1 cellular context compared by ENCODE assay signal in the genomic region with DNA sequence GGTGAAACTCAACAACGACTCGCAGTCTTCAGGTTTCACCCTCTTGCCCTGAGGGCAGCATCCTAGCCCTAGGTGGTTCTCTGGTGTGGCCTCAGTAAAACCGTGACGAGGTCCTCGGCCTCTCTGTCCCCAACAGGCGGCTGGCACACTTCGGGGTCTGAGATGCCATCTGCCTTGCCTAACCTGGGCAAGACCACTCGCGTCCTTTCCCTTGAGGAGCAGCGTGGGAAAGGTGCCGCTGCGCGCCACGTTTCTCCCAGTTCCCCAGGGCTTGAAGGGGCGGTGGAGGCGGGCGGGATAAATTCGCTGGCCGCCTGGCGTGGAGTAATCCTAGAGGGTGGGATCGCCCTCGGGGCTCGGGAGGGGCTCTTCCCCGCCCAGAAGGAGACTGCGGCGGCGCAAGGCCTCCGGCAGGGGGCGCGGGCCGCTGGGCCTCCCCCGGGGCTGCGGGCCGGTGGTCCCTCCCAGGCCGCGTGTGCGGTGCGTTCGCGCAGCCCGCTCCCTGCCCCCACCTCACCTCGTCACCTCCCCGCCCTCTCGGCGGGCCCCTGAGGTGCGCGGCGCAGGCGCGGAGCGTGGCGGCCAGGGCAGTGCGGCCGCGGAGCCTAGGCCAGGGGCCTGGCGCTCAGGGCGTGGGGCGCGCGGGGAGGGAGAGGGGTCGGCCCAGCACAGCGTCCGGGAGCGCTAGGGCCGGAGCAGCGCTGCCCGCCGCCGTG.
A peak's percentile ranks its signal among the peaks of the same experiment; 100 is the strongest.
TF ChIP-seq lines count a peak whose summit lies in the region.

A gene with protein sequence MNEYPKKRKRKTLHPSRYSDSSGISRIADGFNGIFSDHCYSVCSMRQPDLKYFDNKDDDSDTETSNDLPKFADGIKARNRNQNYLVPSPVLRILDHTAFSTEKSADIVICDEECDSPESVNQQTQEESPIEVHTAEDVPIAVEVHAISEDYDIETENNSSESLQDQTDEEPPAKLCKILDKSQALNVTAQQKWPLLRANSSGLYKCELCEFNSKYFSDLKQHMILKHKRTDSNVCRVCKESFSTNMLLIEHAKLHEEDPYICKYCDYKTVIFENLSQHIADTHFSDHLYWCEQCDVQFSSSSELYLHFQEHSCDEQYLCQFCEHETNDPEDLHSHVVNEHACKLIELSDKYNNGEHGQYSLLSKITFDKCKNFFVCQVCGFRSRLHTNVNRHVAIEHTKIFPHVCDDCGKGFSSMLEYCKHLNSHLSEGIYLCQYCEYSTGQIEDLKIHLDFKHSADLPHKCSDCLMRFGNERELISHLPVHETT (plus strand): TSS at position 551 of the 716 bp plus-strand sequence. CDS start 5,263 bp downstream, outside the sequence.

TF ChIP-seq in HepG2, 621 proteins besides CTCF, POLR2A, EP300 and RAD21 (continued from another document and continues in another):
- TF ChIP-seq, protein P1, sequence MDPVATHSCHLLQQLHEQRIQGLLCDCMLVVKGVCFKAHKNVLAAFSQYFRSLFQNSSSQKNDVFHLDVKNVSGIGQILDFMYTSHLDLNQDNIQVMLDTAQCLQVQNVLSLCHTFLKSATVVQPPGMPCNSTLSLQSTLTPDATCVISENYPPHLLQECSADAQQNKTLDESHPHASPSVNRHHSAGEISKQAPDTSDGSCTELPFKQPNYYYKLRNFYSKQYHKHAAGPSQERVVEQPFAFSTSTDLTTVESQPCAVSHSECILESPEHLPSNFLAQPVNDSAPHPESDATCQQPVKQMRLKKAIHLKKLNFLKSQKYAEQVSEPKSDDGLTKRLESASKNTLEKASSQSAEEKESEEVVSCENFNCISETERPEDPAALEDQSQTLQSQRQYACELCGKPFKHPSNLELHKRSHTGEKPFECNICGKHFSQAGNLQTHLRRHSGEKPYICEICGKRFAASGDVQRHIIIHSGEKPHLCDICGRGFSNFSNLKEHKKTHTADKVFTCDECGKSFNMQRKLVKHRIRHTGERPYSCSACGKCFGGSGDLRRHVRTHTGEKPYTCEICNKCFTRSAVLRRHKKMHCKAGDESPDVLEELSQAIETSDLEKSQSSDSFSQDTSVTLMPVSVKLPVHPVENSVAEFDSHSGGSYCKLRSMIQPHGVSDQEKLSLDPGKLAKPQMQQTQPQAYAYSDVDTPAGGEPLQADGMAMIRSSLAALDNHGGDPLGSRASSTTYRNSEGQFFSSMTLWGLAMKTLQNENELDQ (CRISPR knock-in tag; IDR thresholded peaks at IDR 0.05; ENCODE audit: borderline replicate concordance) = no peak
- TF ChIP-seq MIER2 (CRISPR knock-in tag; IDR thresholded peaks at IDR 0.05) (no peak), ARHGAP35 (CRISPR knock-in tag; IDR thresholded peaks at IDR 0.05; ENCODE audit: borderline replicate concordance) (peak; percentile 87; the same call in 1 of the 2 replicates), CREM (IDR thresholded peaks at IDR 0.05) (no peak), CREM (CRISPR knock-in tag; IDR thresholded peaks at IDR 0.05) (no peak), ZNF772 (CRISPR knock-in tag; IDR thresholded peaks at IDR 0.05) (peak; percentile 77; the same call in 1 of the 2 replicates), SRY (CRISPR knock-in tag; IDR thresholded peaks at IDR 0.05) (peak; percentile 68), MLX (CRISPR knock-in tag; IDR thresholded peaks at IDR 0.05) (no peak), ZNF317 (CRISPR knock-in tag; IDR thresholded peaks at IDR 0.05) (0 out of 2 replicates have a peak, but pooled peaks have one; percentile 14), HDAC1 (CRISPR knock-in tag; IDR thresholded peaks at IDR 0.05) (peak; percentile 31), ZNF83 (CRISPR knock-in tag; IDR thresholded peaks at IDR 0.05; ENCODE audit: borderline replicate concordance) (no peak), NCOA2 (CRISPR knock-in tag; IDR thresholded peaks at IDR 0.05) (no peak; the same call in 1 of the 2 replicates), MYNN (CRISPR knock-in tag; IDR thresholded peaks at IDR 0.05; ENCODE audit: low read depth) (no peak), SMC3 (IDR thresholded peaks at IDR 0.05; ENCODE audit: low read length) (no peak), ATF4 (CRISPR knock-in tag; IDR thresholded peaks at IDR 0.05) (no peak; a peak in 1 of 4 replicates), ZNF879 (CRISPR knock-in tag; IDR thresholded peaks at IDR 0.05) (no peak), ZFP36 (IDR thresholded peaks at IDR 0.05; ENCODE audit: borderline replicate concordance, low read depth, low read length, partially characterized antibody) (no peak), ZFP1 (CRISPR knock-in tag; IDR thresholded peaks at IDR 0.05) (no peak), FOXA1 (IDR thresholded peaks at IDR 0.05) (no peak), FOXA1 (CRISPR knock-in tag; IDR thresholded peaks at IDR 0.05) (no peak), BRD4 (CRISPR knock-in tag; IDR thresholded peaks at IDR 0.05) (no peak; the same call in 1 of the 2 replicates), WIZ (CRISPR knock-in tag; IDR thresholded peaks at IDR 0.05) (no peak), ZFP41 (CRISPR knock-in tag; IDR thresholded peaks at IDR 0.05; ENCODE audit: borderline replicate concordance) (no peak), GFI1 (CRISPR knock-in tag; IDR thresholded peaks at IDR 0.05; ENCODE audit: borderline replicate concordance) (peak; percentile 3; the same call in 1 of the 2 replicates), ZNF329 (CRISPR knock-in tag; IDR thresholded peaks at IDR 0.05; ENCODE audit: low read depth) (peak; percentile 86), NFIB (CRISPR knock-in tag; IDR thresholded peaks at IDR 0.05; ENCODE audit: borderline replicate concordance) (no peak), NR2C2 (CRISPR knock-in tag; IDR thresholded peaks at IDR 0.05; ENCODE audit: borderline replicate concordance) (peak; percentile 33; the same call in 1 of the 2 replicates), RELA (CRISPR knock-in tag; IDR thresholded peaks at IDR 0.05) (no peak), ZNF292 (CRISPR knock-in tag; IDR thresholded peaks at IDR 0.05; ENCODE audit: borderline replicate concordance, low read depth) (no peak), ESRRA (CRISPR knock-in tag; IDR thresholded peaks at IDR 0.05; ENCODE audit: low read depth) (peak; percentile 28; the same call in 1 of the 2 replicates), ASH2L (IDR thresholded peaks at IDR 0.05; ENCODE audit: insufficient read length, low read depth, low read length) (peak; percentile 33), ZNF10 (CRISPR knock-in tag; IDR thresholded peaks at IDR 0.05; ENCODE audit: borderline replicate concordance, low read depth) (no peak), ARNT2 (CRISPR knock-in tag; IDR thresholded peaks at IDR 0.05; ENCODE audit: low read depth) (peak; percentile 79; the same call in 1 of the 2 replicates)
- TF ChIP-seq, protein P2, sequence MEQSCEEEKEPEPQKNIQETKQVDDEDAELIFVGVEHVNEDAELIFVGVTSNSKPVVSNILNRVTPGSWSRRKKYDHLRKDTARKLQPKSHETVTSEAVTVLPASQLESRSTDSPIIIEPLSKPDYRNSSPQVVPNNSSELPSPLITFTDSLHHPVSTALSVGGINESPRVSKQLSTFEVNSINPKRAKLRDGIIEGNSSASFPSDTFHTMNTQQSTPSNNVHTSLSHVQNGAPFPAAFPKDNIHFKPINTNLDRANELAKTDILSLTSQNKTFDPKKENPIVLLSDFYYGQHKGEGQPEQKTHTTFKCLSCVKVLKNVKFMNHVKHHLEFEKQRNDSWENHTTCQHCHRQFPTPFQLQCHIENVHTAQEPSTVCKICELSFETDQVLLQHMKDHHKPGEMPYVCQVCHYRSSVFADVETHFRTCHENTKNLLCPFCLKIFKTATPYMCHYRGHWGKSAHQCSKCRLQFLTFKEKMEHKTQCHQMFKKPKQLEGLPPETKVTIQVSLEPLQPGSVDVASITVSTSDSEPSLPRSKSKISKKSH (CRISPR knock-in tag; IDR thresholded peaks at IDR 0.05; ENCODE audit: borderline replicate concordance) = peak; percentile 93
- TF ChIP-seq, protein P3, sequence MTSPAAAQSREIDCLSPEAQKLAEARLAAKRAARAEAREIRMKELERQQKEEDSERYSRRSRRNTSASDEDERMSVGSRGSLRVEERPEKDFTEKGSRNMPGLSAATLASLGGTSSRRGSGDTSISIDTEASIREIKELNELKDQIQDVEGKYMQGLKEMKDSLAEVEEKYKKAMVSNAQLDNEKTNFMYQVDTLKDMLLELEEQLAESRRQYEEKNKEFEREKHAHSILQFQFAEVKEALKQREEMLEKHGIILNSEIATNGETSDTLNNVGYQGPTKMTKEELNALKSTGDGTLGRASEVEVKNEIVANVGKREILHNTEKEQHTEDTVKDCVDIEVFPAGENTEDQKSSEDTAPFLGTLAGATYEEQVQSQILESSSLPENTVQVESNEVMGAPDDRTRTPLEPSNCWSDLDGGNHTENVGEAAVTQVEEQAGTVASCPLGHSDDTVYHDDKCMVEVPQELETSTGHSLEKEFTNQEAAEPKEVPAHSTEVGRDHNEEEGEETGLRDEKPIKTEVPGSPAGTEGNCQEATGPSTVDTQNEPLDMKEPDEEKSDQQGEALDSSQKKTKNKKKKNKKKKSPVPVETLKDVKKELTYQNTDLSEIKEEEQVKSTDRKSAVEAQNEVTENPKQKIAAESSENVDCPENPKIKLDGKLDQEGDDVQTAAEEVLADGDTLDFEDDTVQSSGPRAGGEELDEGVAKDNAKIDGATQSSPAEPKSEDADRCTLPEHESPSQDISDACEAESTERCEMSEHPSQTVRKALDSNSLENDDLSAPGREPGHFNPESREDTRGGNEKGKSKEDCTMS (CRISPR knock-in tag; conservative IDR thresholded peaks at IDR 0.05) = no peak
- TF ChIP-seq, protein P4, sequence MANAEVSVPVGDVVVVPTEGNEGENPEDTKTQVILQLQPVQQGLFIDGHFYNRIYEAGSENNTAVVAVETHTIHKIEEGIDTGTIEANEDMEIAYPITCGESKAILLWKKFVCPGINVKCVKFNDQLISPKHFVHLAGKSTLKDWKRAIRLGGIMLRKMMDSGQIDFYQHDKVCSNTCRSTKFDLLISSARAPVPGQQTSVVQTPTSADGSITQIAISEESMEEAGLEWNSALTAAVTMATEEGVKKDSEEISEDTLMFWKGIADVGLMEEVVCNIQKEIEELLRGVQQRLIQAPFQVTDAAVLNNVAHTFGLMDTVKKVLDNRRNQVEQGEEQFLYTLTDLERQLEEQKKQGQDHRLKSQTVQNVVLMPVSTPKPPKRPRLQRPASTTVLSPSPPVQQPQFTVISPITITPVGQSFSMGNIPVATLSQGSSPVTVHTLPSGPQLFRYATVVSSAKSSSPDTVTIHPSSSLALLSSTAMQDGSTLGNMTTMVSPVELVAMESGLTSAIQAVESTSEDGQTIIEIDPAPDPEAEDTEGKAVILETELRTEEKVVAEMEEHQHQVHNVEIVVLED (CRISPR knock-in tag; IDR thresholded peaks at IDR 0.05; ENCODE audit: borderline replicate concordance) = 0 out of 2 replicates have a peak, but pooled peaks have one; percentile 38
- TF ChIP-seq, protein P5, sequence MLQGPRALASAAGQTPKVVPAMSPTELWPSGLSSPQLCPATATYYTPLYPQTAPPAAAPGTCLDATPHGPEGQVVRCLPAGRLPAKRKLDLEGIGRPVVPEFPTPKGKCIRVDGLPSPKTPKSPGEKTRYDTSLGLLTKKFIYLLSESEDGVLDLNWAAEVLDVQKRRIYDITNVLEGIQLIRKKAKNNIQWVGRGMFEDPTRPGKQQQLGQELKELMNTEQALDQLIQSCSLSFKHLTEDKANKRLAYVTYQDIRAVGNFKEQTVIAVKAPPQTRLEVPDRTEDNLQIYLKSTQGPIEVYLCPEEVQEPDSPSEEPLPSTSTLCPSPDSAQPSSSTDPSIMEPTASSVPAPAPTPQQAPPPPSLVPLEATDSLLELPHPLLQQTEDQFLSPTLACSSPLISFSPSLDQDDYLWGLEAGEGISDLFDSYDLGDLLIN (CRISPR knock-in tag; IDR thresholded peaks at IDR 0.05; ENCODE audit: borderline replicate concordance) = no peak; the same call in 1 of the 2 replicates
- TF ChIP-seq, protein P6, sequence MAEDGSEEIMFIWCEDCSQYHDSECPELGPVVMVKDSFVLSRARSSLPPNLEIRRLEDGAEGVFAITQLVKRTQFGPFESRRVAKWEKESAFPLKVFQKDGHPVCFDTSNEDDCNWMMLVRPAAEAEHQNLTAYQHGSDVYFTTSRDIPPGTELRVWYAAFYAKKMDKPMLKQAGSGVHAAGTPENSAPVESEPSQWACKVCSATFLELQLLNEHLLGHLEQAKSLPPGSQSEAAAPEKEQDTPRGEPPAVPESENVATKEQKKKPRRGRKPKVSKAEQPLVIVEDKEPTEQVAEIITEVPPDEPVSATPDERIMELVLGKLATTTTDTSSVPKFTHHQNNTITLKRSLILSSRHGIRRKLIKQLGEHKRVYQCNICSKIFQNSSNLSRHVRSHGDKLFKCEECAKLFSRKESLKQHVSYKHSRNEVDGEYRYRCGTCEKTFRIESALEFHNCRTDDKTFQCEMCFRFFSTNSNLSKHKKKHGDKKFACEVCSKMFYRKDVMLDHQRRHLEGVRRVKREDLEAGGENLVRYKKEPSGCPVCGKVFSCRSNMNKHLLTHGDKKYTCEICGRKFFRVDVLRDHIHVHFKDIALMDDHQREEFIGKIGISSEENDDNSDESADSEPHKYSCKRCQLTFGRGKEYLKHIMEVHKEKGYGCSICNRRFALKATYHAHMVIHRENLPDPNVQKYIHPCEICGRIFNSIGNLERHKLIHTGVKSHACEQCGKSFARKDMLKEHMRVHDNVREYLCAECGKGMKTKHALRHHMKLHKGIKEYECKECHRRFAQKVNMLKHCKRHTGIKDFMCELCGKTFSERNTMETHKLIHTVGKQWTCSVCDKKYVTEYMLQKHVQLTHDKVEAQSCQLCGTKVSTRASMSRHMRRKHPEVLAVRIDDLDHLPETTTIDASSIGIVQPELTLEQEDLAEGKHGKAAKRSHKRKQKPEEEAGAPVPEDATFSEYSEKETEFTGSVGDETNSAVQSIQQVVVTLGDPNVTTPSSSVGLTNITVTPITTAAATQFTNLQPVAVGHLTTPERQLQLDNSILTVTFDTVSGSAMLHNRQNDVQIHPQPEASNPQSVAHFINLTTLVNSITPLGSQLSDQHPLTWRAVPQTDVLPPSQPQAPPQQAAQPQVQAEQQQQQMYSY (CRISPR knock-in tag; IDR thresholded peaks at IDR 0.05) = no peak
- TF ChIP-seq, protein P7, sequence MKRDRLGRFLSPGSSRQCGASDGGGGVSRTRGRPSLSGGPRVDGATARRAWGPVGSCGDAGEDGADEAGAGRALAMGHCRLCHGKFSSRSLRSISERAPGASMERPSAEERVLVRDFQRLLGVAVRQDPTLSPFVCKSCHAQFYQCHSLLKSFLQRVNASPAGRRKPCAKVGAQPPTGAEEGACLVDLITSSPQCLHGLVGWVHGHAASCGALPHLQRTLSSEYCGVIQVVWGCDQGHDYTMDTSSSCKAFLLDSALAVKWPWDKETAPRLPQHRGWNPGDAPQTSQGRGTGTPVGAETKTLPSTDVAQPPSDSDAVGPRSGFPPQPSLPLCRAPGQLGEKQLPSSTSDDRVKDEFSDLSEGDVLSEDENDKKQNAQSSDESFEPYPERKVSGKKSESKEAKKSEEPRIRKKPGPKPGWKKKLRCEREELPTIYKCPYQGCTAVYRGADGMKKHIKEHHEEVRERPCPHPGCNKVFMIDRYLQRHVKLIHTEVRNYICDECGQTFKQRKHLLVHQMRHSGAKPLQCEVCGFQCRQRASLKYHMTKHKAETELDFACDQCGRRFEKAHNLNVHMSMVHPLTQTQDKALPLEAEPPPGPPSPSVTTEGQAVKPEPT (CRISPR knock-in tag; IDR thresholded peaks at IDR 0.05; ENCODE audit: low read depth) = peak; percentile 87
